20 cellular contexts compared by ENCODE assay signal in genomic region chr1:84350104-84350503, GRCh38. TPM values are rescaled to one million over a fixed set of nuclear protein-coding genes. Genes with fewer than 3 reads are reported as not detected.
A peak's percentile ranks its signal among the peaks of the same experiment; 100 is the strongest.
DNase-seq lines count a peak whose midpoint lies in the region; ATAC-seq, FAIRE-seq and TF ChIP-seq lines count a peak whose summit lies in the region.
"Had no signal": no experiment of that assay in that cellular context is flagged by ENCODE, and none has a peak within 500 bp of the region (broad histone marks: within the 10 kb centered on the region; RNA-seq: fewer than 3 reads in every experiment).

No MANE protein-coding gene starts in this region.

- no peaks in the 10 kb centered on the region for H4K20me1 ChIP-seq in HCT116 (ENCODE audit: insufficient read depth)
- H4K20me1 ChIP-seq: BLaER1 had no signal

- H3K4me1 ChIP-seq in HCT116 (ENCODE audit: control insufficient read depth in 1 of 2, insufficient read depth in 2 of 2, low read length in 2 of 2): peaks cover 89 to 94% of the 10 kb centered on the region in 2 experiments
- H3K4me1 ChIP-seq: BLaER1, Caco-2 had no signal

- no peaks in the 10 kb centered on the region for H3K36me3 ChIP-seq in HCT116 (ENCODE audit: control insufficient read depth in 1 of 2, insufficient read depth in 2 of 2, low read length in 2 of 2)
- H3K36me3 ChIP-seq: BLaER1 had no signal

- POLR2A ChIA-PET in HCT116 (lab: Charles Lee): interaction anchor here (1.2 to 1.3 kb wide), 2 partner anchors 10 to 12 kb away, joined by 3 read pairs; no protein-coding TSS in a partner anchor

- no peak overlapping the region for H3K4me3 ChIP-seq in HCT116 (replicated peaks in 1 of 2; ENCODE audit: low read depth in 1 of 2, low read length in 2 of 2)
- H3K4me3 ChIP-seq: BLaER1, GM23248 had no signal

- no peaks in the 10 kb centered on the region for H3K9me2 ChIP-seq in HCT116 (ENCODE audit: insufficient read depth)

- H3K9me3 ChIP-seq in HCT116 (ENCODE audit: control insufficient read depth in 1 of 2, insufficient read depth in 1 of 2, low read depth in 1 of 2, low read length in 2 of 2): no peaks in the 10 kb centered on the region
- H3K9me3 ChIP-seq: BLaER1, Caco-2 had no signal

- H3K27ac ChIP-seq in HCT116 (ENCODE audit: low read depth, low read length) (peak overlapping the region; percentile 97), caudate nucleus (ENCODE audit: low read depth, low read length) (peak overlapping the region; percentile 74), layer of hippocampus (ENCODE audit: low read depth, low read length) (peak overlapping the region; percentile 79), substantia nigra (ENCODE audit: low read depth, low read length, poor library complexity, severe bottlenecking) (peak overlapping the region; percentile 73)
- H3K27ac ChIP-seq: 22Rv1, BLaER1, GM23248 had no signal

- no peak overlapping the region for H3K4me2 ChIP-seq in HCT116 (ENCODE audit: low read length)
- H3K4me2 ChIP-seq: BLaER1 had no signal

- RAD21 ChIA-PET in HCT116 (lab: Charles Lee; ENCODE audit: low non-redundant PET in 1 of 2, low total read pairs in 2 of 2, uncharacterized antibody in 2 of 2, unreplicated experiment in 2 of 2): no interaction called here

- intact Hi-C loops in HCT116 (cut with micrococcal nuclease): no loop called here

- H3K9ac ChIP-seq in HCT116 (ENCODE audit: low read length): no peak overlapping the region; the same call in 1 of the 2 replicates
- H3K9ac ChIP-seq: BLaER1, GM23248 had no signal

- TF ChIP-seq POLR2A in HCT116 (IDR thresholded peaks at IDR 0.05; ENCODE audit: borderline replicate concordance, extremely low read depth, insufficient read depth, insufficient read length): no peak

- CTCF ChIA-PET in HCT116 (lab: Charles Lee): no interaction called here

- no peak for FAIRE-seq in frontal cortex (lab: Jason Lieb, UNC)
- FAIRE-seq: GM19239, H54 had no signal

- H3K79me2 ChIP-seq in HCT116 (ENCODE audit: insufficient read depth, low read length): no peaks in the 10 kb centered on the region

- no peak for TF ChIP-seq RAD21 in HCT116 (IDR thresholded peaks at IDR 0.05; ENCODE audit: low read depth)

- no TSS peak for BruUV-seq in HCT116 (replicated peaks; lab: Mats Ljungman, UMichigan)

- DNase-seq in HCT116 (ENCODE audit: low read depth, low spot score) (no peak), caudate nucleus (lab: John Stamatoyannopoulos, UW) (no peak), substantia nigra (lab: John Stamatoyannopoulos, UW) (no peak), NCI-H345 treated with DMSO at 0.1 percent for 48 hours (lab: John Stamatoyannopoulos, UW; ENCODE audit: unreplicated experiment) (no peak), frontal cortex (ENCODE audit: low spot score in 2 of 2) (no peak), GM03348 (ENCODE audit: low spot score) (no peak)
- DNase-seq: AML-193; Caco-2; CD8-positive, alpha-beta memory T cell; DND-41; GDM1; GM23248; IMR-90 had no signal

- no peak overlapping the region for H2AFZ ChIP-seq in HCT116 (ENCODE audit: low read depth, low read length, poor library complexity, severe bottlenecking)
- H2AFZ ChIP-seq: GM23248 had no signal

- ATAC-seq in HCT116 (no peak), HG03039 (IDR thresholded peaks at IDR 0.05; ENCODE audit: unreplicated experiment) (no peak)

- TF ChIP-seq CTCF in HCT116 (IDR thresholded peaks at IDR 0.05 in 2 of 3, conservative IDR thresholded peaks at IDR 0.05 in 1 of 3; ENCODE audit: borderline replicate concordance in 1 of 3, insufficient read depth in 1 of 3, low read depth in 2 of 3, low read length in 2 of 3): no peak

- H3K27me3 ChIP-seq in HCT116 (ENCODE audit: insufficient read depth, low read length): no peaks in the 10 kb centered on the region
- H3K27me3 ChIP-seq in layer of hippocampus (ENCODE audit: control insufficient read depth, insufficient read depth, low read length): no peaks in the 10 kb centered on the region
- H3K27me3 ChIP-seq: BLaER1 had no signal

TF ChIP-seq in HCT116, 20 proteins besides CTCF, POLR2A, EP300 and RAD21:
- no peak for TF ChIP-seq ZBTB33 (IDR thresholded peaks at IDR 0.05; ENCODE audit: extremely low read depth, insufficient replicate concordance, low read length)
- no peak for TF ChIP-seq POLR2AphosphoS5 (IDR thresholded peaks at IDR 0.05; ENCODE audit: low read depth, low read length)
- TF ChIP-seq JUND (IDR thresholded peaks at IDR 0.05): no peak
- TF ChIP-seq TCF7L2 (IDR thresholded peaks at IDR 0.05; ENCODE audit: borderline replicate concordance, extremely low read depth, insufficient read depth, insufficient read length): no peak
- no peak for TF ChIP-seq ZFX (IDR thresholded peaks at IDR 0.05)
- TF ChIP-seq SIN3A (IDR thresholded peaks at IDR 0.05; ENCODE audit: low read depth): no peak
- TF ChIP-seq SP1 (IDR thresholded peaks at IDR 0.05; ENCODE audit: low read depth): no peak
- no peak for TF ChIP-seq YY1 (IDR thresholded peaks at IDR 0.05; ENCODE audit: extremely low read depth, insufficient replicate concordance, low read depth, low read length)
- no peak for TF ChIP-seq EGR1 (IDR thresholded peaks at IDR 0.05; ENCODE audit: low read depth)
- TF ChIP-seq FOSL1 (IDR thresholded peaks at IDR 0.05; ENCODE audit: low read depth): no peak
- TF ChIP-seq ATF3 (IDR thresholded peaks at IDR 0.05): no peak
- TF ChIP-seq CEBPB (IDR thresholded peaks at IDR 0.05; ENCODE audit: low read depth): no peak
- no peak for TF ChIP-seq EZH2 (IDR thresholded peaks at IDR 0.05)
- TF ChIP-seq ZNF274 (IDR thresholded peaks at IDR 0.05; ENCODE audit: low read depth, low read length): no peak
- no peak for TF ChIP-seq CBX3 (IDR thresholded peaks at IDR 0.05; ENCODE audit: low read depth)
- no peak for TF ChIP-seq REST (IDR thresholded peaks at IDR 0.05; ENCODE audit: low read depth)

RNA-seq across cellular contexts. Expression of gene DNASE2B, which starts 48.2 kb away (rescaled TPM):
- 0.42 TPM for total RNA-seq in HCT116 (2021; ENCODE audit: unreplicated experiment)
- polyA plus RNA-seq in HCT116 (2012): 0.22 and 0.48 TPM in 2 replicates
- total RNA-seq in frontal cortex: not detected
- total RNA-seq: Caco-2; CD8-positive, alpha-beta memory T cell; GM23248; HT-29; IMR-90 had no signal
- polyA plus RNA-seq: CD8-positive, alpha-beta memory T cell; GM23248; IMR-90 had no signal

RNA-seq across cellular contexts. Expression of gene SAMD13, which starts 48.6 kb away (rescaled TPM):
- total RNA-seq in HCT116 (2021; ENCODE audit: unreplicated experiment): 14.9 TPM
- 4.8 and 7.6 TPM in 2 replicates for polyA plus RNA-seq in HCT116 (2012)
- 5.3 TPM for total RNA-seq in frontal cortex
